Comparison of ENCODE assay signal across 27 cellular contexts in the genomic region with DNA sequence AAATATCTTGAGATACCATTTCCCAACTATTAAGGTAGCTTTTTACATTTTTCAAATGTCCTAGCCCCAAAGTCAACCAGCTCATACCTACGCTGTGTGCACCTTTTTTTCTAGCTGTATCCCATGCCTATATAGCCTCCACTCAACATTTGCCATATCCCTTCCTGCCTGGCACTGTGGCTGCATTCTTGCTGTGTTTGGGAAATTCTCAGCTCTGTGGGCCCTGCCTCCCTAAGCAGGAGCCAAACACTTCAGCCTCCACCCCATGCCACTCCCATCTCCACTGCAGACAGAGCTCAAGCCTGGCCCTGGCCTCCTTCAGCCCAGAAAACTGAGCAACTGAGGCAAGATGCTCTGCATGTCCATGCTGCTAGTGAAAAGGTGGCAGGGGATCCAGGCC.
"Had no signal": no experiment of that assay in that cellular context is flagged by ENCODE, and none has a peak within 500 bp of the region (broad histone marks: within the 10 kb centered on the region; RNA-seq: fewer than 3 reads in every experiment).

No MANE protein-coding gene starts in this region.

- H3K4me3 ChIP-seq: ovary, psoas muscle, right lobe of liver, skin epidermis, smooth muscle cell, spleen, suprapubic skin, testis, tibial artery, transverse colon, uterus had no signal

- ATAC-seq: naive thymus-derived CD8-positive, alpha-beta T cell; natural killer cell treated with Interleukin-12 subunit alpha and Interleukin-12 subunit beta and Interleukin-15 and Interleukin-18, amount 100 ng/mL, for 72 hours; psoas muscle; right cardiac atrium; right lobe of liver; stimulated activated naive CD8-positive, alpha-beta T cell treated with anti-CD3 and anti-CD28 coated beads, Interleukin-15, amount 100 ng/mL, for 72 hours; stimulated activated naive CD8-positive, alpha-beta T cell treated with anti-CD3 and anti-CD28 coated beads, Interleukin-15, Interleukin-2, amounts not matched to agents 100 U/mL and 50 U/mL, for 24 hours had no signal

- H3K79me2 ChIP-seq: parathyroid adenoma had no signal

- H3K9me3 ChIP-seq: ovary, psoas muscle, right lobe of liver, spleen, suprapubic skin, testis, tibial artery, transverse colon, uterus had no signal

- H3K27me3 ChIP-seq: ovary, right lobe of liver, testis, uterus had no signal

- DNase-seq: naive B cell; naive thymus-derived CD8-positive, alpha-beta T cell; nephron progenitor cell; occipital lobe; ovary; psoas muscle; right lobe of liver; spleen; stimulated activated CD4-positive, alpha-beta T cell treated with anti-CD3 and anti-CD28 coated beads, Interleukin-12 subunit alpha, Interleukin-12 subunit beta, amount 100 ng/mL, for 4 hours; stimulated activated CD4-positive, alpha-beta T cell treated with anti-CD3 and anti-CD28 coated beads, Interleukin-1b, Interleukin-23, amount 100 ng/mL, for 48 hours; stimulated activated CD4-positive, alpha-beta T cell treated with anti-CD3 and anti-CD28 coated beads, Interleukin-4, amount 100 ng/mL, for 1 hour; stimulated activated CD4-positive, alpha-beta T cell treated with anti-CD3 and anti-CD28 coated beads, Interleukin-4, amount 100 ng/mL, for 4 hours; stimulated activated CD8-positive, alpha-beta memory T cell treated with anti-CD3 and anti-CD28 coated beads, Interleukin-4, amount 100 ng/mL, for 48 hours; stimulated activated naive CD4-positive, alpha-beta T cell; stimulated activated naive CD8-positive, alpha-beta T cell treated with anti-CD3 and anti-CD28 coated beads, Interleukin-15, amount 100 ng/mL, for 72 hours; stimulated activated naive CD8-positive, alpha-beta T cell treated with anti-CD3 and anti-CD28 coated beads, Interleukin-15, Interleukin-2, amounts not matched to agents 100 U/mL and 50 U/mL, for 24 hours; substantia nigra; testis; tibial artery; transverse colon; uterus had no signal

- H3K4me2 ChIP-seq: smooth muscle cell had no signal

- H2AFZ ChIP-seq: parathyroid adenoma had no signal

- H3K9ac ChIP-seq: parathyroid adenoma had no signal

- H3K4me1 ChIP-seq: parathyroid adenoma, psoas muscle, right lobe of liver, spleen, suprapubic skin, testis, tibial artery, transverse colon, uterus had no signal

- H3K27ac ChIP-seq: ovary, parathyroid adenoma, psoas muscle, right lobe of liver, skin epidermis, spleen, suprapubic skin, testis, tibial artery, transverse colon, uterus had no signal

- H3K36me3 ChIP-seq: ovary, right lobe of liver, spleen, suprapubic skin, tibial artery, transverse colon, uterus had no signal
